In genomic region chr5:41406944-41407343, GRCh38 we compare ENCODE assay signal across 20 cellular contexts.
"Had no signal": no experiment of that assay in that cellular context is flagged by ENCODE, and none has a peak within 500 bp of the region (broad histone marks: within the 10 kb centered on the region; RNA-seq: fewer than 3 reads in every experiment).

No MANE protein-coding gene starts in this region.

- H3K9me3 ChIP-seq: breast epithelium, sigmoid colon, spleen, testis, upper lobe of left lung had no signal

- H3K36me3 ChIP-seq: breast epithelium, sigmoid colon, spleen, upper lobe of left lung had no signal

- H3K4me1 ChIP-seq: breast epithelium, sigmoid colon, spleen, upper lobe of left lung had no signal

- H3K4me3 ChIP-seq: breast epithelium, sigmoid colon, spleen, testis, upper lobe of left lung had no signal

- ATAC-seq: activated CD4-positive, alpha-beta T cell treated with anti-CD3 and anti-CD28 coated beads for 36 hours; activated T-cell treated with anti-CD3 and anti-CD28 coated beads, Interleukin-2, amount 50 U/mL, for 72 hours had no signal

- H3K27ac ChIP-seq: breast epithelium, sigmoid colon, spleen, upper lobe of left lung had no signal

- DNase-seq: activated B cell treated with CpG ODN at 0.5 μM for 24 hours; activated CD4-positive, alpha-beta T cell treated with anti-CD3 and anti-CD28 coated beads for 36 hours; activated CD4-positive, alpha-beta T cell treated with anti-CD3 and anti-CD28 coated beads, Interleukin-2, amount 50 U/mL, for 48 hours; activated effector memory CD4-positive, alpha-beta T cell treated with Interleukin-2 at 50 U/mL for 16 hours; activated naive CD4-positive, alpha-beta T cell treated with anti-CD3 and anti-CD28 coated beads for 36 hours; activated naive CD8-positive, alpha-beta T cell treated with anti-CD3 and anti-CD28 coated beads, Interleukin-2, amount 10 ng/mL, durations not matched to agents 7 days and 5 days; activated T-cell treated with anti-CD3 and anti-CD28 coated beads, Interleukin-2, amount 50 U/mL, for 72 hours; amniotic stem cell; cortex of kidney; mesenchymal stem cell; naive B cell; occipital lobe; sigmoid colon; spleen; stimulated activated CD4-positive, alpha-beta T cell treated with anti-CD3 and anti-CD28 coated beads, Interleukin-4, amount 100 ng/mL, for 1 hour; stimulated activated naive CD4-positive, alpha-beta T cell; T1000; testis; upper lobe of left lung had no signal
